In the genomic region with DNA sequence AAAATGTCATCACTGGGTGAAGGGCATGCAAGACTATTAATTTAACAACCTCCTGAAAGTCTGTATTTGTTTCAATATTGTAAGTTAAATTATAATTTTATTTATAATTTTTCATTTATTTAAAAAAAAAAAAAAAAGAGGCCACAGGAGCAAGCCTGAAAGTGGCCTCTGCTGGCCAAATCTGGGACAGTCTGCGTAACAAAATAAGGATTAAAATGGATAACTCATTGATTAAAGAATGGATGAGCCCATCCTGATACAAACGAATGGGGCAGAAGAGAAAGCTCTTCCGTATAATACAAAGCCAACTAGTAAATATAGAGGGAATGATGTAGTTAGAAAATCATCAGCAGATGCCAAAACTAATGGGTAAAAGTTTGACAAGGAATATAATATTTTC, we compare ENCODE assay signal across 26 cellular contexts.
"Had no signal": no experiment of that assay in that cellular context is flagged by ENCODE, and none has a peak within 500 bp of the region (broad histone marks: within the 10 kb centered on the region; RNA-seq: fewer than 3 reads in every experiment).

No MANE protein-coding gene starts in this region.

- DNase-seq: activated CD4-positive, alpha-beta T cell treated with anti-CD3 and anti-CD28 coated beads for 4 hours; activated CD4-positive, alpha-beta T cell treated with anti-CD3 and anti-CD28 coated beads, Interleukin-2, amount 50 U/mL, for 4 hours; activated effector memory CD4-positive, alpha-beta T cell treated with Interleukin-2 at 50 U/mL for 16 hours; activated naive CD4-positive, alpha-beta T cell treated with anti-CD3 and anti-CD28 coated beads, Interleukin-2, amount 10 ng/mL, durations not matched to agents 7 days and 5 days; activated naive CD8-positive, alpha-beta T cell treated with anti-CD3 and anti-CD28 coated beads, Interleukin-2, amount 10 ng/mL, durations not matched to agents 7 days and 5 days; activated T-cell treated with anti-CD3 and anti-CD28 coated beads for 4 hours; colonic mucosa; dorsolateral prefrontal cortex; effector memory CD4-positive, alpha-beta T cell; gastrocnemius medialis; glutamatergic neuron; left ventricle myocardium inferior; pancreas; right cardiac atrium; stimulated activated naive CD4-positive, alpha-beta T cell; T-helper 1 cell; tibial artery had no signal

- H3K4me3 ChIP-seq: colonic mucosa, dorsolateral prefrontal cortex, gastrocnemius medialis, left ventricle myocardium inferior, pancreas, suprapubic skin, tibial artery had no signal

- H3K9me3 ChIP-seq: colonic mucosa, gastrocnemius medialis, neutrophil, pancreas, suprapubic skin, tibial artery had no signal

- FAIRE-seq: astrocyte, bronchial epithelial cell, endothelial cell of umbilical vein, islet of Langerhans, pancreas, TTC549 had no signal

- H3K27me3 ChIP-seq: colonic mucosa, dorsolateral prefrontal cortex, gastrocnemius medialis, neutrophil, pancreas, suprapubic skin, tibial artery had no signal

- H3K27ac ChIP-seq: colonic mucosa, dorsolateral prefrontal cortex, gastrocnemius medialis, left ventricle myocardium inferior, neutrophil, pancreas, suprapubic skin, tibial artery, VCaP had no signal

- H3K36me3 ChIP-seq: colonic mucosa had no signal

- ATAC-seq: esophagus mucosa, gastrocnemius medialis, pancreas, right cardiac atrium had no signal

- H3K4me1 ChIP-seq: colonic mucosa, gastrocnemius medialis, left ventricle myocardium inferior, pancreas, suprapubic skin, tibial artery had no signal
